In the genomic region with DNA sequence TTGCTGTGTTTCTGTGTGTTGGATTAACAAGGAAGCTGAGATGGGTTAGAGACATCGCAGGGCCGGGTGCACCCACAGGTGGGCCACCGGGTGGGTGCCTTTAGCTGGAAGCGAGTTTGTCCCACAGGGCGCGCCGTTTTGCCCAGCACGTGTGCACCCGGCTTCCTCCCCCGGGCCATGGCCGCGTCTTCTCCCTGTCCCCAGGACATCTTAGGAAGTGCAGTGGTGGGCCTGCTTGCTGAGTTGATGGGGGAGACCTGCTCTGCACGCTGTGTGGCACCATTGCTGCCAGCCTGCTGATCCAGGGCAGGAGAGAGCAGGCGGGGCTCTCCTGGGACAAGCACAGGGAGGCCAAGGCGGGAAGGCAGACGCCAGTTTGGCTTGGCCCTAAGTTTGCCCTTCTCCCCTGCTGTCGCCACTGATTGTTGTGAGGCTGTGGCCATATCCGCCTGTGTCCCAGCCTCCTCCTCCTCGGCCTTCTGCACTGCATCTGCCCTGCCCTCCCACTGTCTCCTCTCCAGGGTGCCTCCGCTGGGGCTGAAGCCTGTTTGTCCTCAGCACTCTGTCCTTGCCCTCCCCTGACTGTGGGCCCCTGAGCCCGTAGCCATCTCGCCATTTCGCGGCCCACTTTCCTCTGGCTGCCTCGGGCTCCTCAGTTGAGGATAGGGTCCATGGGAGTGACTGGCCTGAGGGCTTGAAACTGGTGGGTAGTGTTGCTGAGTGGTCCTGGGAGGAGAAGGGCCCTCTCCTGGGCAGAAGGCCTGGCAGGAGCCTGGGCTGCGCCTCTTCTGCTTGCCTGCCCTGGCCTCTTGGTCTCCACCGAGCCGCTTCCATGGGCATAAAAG, we compare ENCODE assay signal across 16 cellular contexts.
"Had no signal": no experiment of that assay in that cellular context is flagged by ENCODE, and none has a peak within 500 bp of the region (broad histone marks: within the 10 kb centered on the region; RNA-seq: fewer than 3 reads in every experiment).

No MANE protein-coding gene starts in this region.

- H3K27ac Mint-ChIP-seq: activated naive CD8-positive, alpha-beta T cell treated with anti-CD3 and anti-CD28 coated beads for 36 hours; activated T-helper 1 cell treated with anti-CD3 and anti-CD28 coated beads, Interleukin-12 subunit alpha, Interleukin-12 subunit beta, Interleukin-2, Interleukin-4 antibody, amounts not matched to agents 30 ng/mL and 10 ng/mL and 1 ng/mL, durations not matched to agents 14 hours and 24 hours and 36 hours; effector memory CD8-positive, alpha-beta T cell; type B pancreatic cell had no signal

- H3K4me3 ChIP-seq: hepatocyte, lower lobe of right lung, psoas muscle, stomach had no signal

- H3K4me1 Mint-ChIP-seq: activated naive CD8-positive, alpha-beta T cell treated with anti-CD3 and anti-CD28 coated beads for 36 hours; brain; neural crest cell had no signal

- DNase-seq: activated CD4-positive, alpha-beta T cell treated with anti-CD3 and anti-CD28 coated beads, Interleukin-2, amount 50 U/mL, for 1 hour; activated naive CD8-positive, alpha-beta T cell treated with anti-CD3 and anti-CD28 coated beads for 36 hours; effector memory CD8-positive, alpha-beta T cell; left cardiac atrium; lower lobe of right lung; midbrain; psoas muscle; right cardiac atrium; stomach; T1000 had no signal

- ATAC-seq: activated CD4-positive, CD25-positive, alpha-beta regulatory T cell treated with anti-CD3 and anti-CD28 coated beads, Interleukin-2, amount 50 U/mL, for 24 hours; effector memory CD8-positive, alpha-beta T cell; left cardiac atrium; psoas muscle had no signal

- H3K36me3 Mint-ChIP-seq: activated naive CD8-positive, alpha-beta T cell treated with anti-CD3 and anti-CD28 coated beads for 36 hours had no signal

- H3K27me3 ChIP-seq: hepatocyte, stomach had no signal

- H3K9me3 ChIP-seq: lower lobe of right lung, psoas muscle, stomach had no signal

- H3K4me1 ChIP-seq: lower lobe of right lung, psoas muscle, stomach had no signal

- H3K27me3 Mint-ChIP-seq: activated naive CD8-positive, alpha-beta T cell treated with anti-CD3 and anti-CD28 coated beads for 36 hours; brain; effector memory CD8-positive, alpha-beta T cell; type B pancreatic cell had no signal

- H2AFZ ChIP-seq: hepatocyte had no signal

- H3K9me3 Mint-ChIP-seq: activated naive CD8-positive, alpha-beta T cell treated with anti-CD3 and anti-CD28 coated beads for 36 hours; activated T-helper 1 cell treated with anti-CD3 and anti-CD28 coated beads, Interleukin-12 subunit alpha, Interleukin-12 subunit beta, Interleukin-2, Interleukin-4 antibody, amounts not matched to agents 30 ng/mL and 10 ng/mL and 1 ng/mL, durations not matched to agents 14 hours and 24 hours and 36 hours; brain; effector memory CD8-positive, alpha-beta T cell; neural crest cell; type B pancreatic cell had no signal

- H3K4me3 Mint-ChIP-seq: activated naive CD8-positive, alpha-beta T cell treated with anti-CD3 and anti-CD28 coated beads for 36 hours; activated T-helper 1 cell treated with anti-CD3 and anti-CD28 coated beads, Interleukin-12 subunit alpha, Interleukin-12 subunit beta, Interleukin-2, Interleukin-4 antibody, amounts not matched to agents 30 ng/mL and 10 ng/mL and 1 ng/mL, durations not matched to agents 14 hours and 24 hours and 36 hours; brain; effector memory CD8-positive, alpha-beta T cell; neural crest cell; type B pancreatic cell had no signal

- H3K27ac ChIP-seq: hepatocyte, lower lobe of right lung, psoas muscle, stomach had no signal

- H3K79me2 ChIP-seq: hepatocyte had no signal

- H3K4me2 ChIP-seq: hepatocyte had no signal
